In the genomic region with DNA sequence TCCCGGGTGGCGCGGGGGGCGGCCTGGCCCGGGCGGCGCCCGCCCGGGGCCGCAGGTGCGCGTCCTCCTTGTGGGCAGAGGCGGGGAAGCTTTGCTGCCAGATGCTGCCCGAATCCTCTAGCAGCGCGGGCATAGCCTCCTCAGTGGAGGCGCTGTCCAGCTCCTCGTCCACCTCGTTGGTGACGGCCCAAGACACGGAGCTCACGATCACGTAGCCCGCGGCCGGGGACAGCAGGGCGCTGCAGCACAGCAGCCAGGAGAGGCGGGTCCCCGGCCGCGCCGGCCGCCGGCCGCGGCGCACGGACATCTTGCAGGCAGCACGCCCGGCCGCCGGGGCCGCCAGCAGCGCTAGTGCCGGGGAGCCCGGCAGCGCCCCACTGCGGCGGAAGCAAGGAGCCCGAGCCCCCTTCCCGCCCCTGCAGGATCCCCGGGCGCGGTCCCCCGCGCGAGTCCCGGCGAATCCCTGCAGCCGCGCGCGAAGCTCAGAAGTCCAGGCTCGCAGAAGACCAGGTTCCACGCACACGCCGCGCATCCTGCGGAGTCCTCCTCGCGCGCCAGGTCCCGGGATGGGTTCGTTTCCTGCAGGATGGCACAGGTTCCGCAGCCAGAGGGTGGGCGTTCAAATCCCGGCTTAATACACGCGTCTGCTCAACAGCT, we compare ENCODE assay signal across 7 cellular contexts. TPM values are rescaled to one million over a fixed set of nuclear protein-coding genes. Genes with fewer than 3 reads are reported as not detected.
DNase-seq lines count a peak whose midpoint lies in the region; ATAC-seq, FAIRE-seq and TF ChIP-seq lines count a peak whose summit lies in the region.

A gene with protein sequence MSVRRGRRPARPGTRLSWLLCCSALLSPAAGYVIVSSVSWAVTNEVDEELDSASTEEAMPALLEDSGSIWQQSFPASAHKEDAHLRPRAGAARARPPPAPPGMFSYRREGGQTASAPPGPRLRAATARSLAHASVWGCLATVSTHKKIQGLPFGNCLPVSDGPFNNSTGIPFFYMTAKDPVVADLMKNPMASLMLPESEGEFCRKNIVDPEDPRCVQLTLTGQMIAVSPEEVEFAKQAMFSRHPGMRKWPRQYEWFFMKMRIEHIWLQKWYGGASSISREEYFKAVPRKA (minus strand): TSS at position 353 of the 657 bp plus-strand sequence. CDS start 46 bp downstream, at position 307.

- peak; percentile 22 for DNase-seq in GM12892 (ENCODE audit: insufficient read length)
- DNase-seq in NCI-H345 treated with DMSO at 0.1 percent for 48 hours (lab: John Stamatoyannopoulos, UW; ENCODE audit: unreplicated experiment), result peak; percentile 35
- DNase-seq in activated T-cell treated with anti-CD3 and anti-CD28 coated beads for 24 hours (ENCODE audit: low read depth), result peak; percentile 28
- no peak for DNase-seq in epithelial cell of prostate (ENCODE audit: low read depth, low spot score)
- peak; percentile 55 for DNase-seq in midbrain (lab: John Stamatoyannopoulos, UW)
- peak; percentile 14 to 15 for DNase-seq in stimulated activated CD8-positive, alpha-beta memory T cell treated with anti-CD3 and anti-CD28 coated beads, Interleukin-2, amount 100 ng/mL, for 1 hour (ENCODE audit: low read depth in 2 of 2)

- ATAC-seq in HG02884 (IDR thresholded peaks at IDR 0.05; ENCODE audit: unreplicated experiment), result no peak

- H3K27ac ChIP-seq in epithelial cell of prostate, result peak within 1 kb of the TSS; percentile 53

- no peak for TF ChIP-seq POLR2A in GM12892 (IDR thresholded peaks at IDR 0.05; ENCODE audit: low read depth, low read length)

- FAIRE-seq in GM12892 (lab: Jason Lieb, UNC), result no peak

RNA-seq across cellular contexts. Expression of the gene that starts here (rescaled TPM):
- not detected for polyA plus RNA-seq in GM12892 (2012; ENCODE audit: missing spikeins)
